ENCODE assay signal across 28 cellular contexts in genomic region chr5:1834022-1834551, GRCh38. TPM values are rescaled to one million over a fixed set of nuclear protein-coding genes. Genes with fewer than 3 reads are reported as not detected.
"Had no signal": no experiment of that assay in that cellular context is flagged by ENCODE, and none has a peak within 500 bp of the region (broad histone marks: within the 10 kb centered on the region; RNA-seq: fewer than 3 reads in every experiment).

No MANE protein-coding gene starts in this region.

- H3K27ac Mint-ChIP-seq: activated B cell treated with CpG ODN at 0.5 μM for 24 hours; activated CD4-positive, alpha-beta T cell treated with anti-CD3 and anti-CD28 coated beads for 36 hours; activated naive CD8-positive, alpha-beta T cell treated with anti-CD3 and anti-CD28 coated beads for 36 hours; endodermal cell; naive thymus-derived CD4-positive, alpha-beta T cell; stimulated activated effector memory CD8-positive, alpha-beta T cell treated with anti-CD3 and anti-CD28 coated beads, Interleukin-12 subunit alpha, Interleukin-12 subunit beta, amount 100 ng/mL, for 72 hours had no signal

- H3K36me3 ChIP-seq: esophagus squamous epithelium, gastrocnemius medialis, right lobe of liver, suprapubic skin had no signal

- H3K36me3 Mint-ChIP-seq: activated naive CD8-positive, alpha-beta T cell treated with anti-CD3 and anti-CD28 coated beads for 36 hours; stimulated activated effector memory CD8-positive, alpha-beta T cell treated with anti-CD3 and anti-CD28 coated beads, Interleukin-12 subunit alpha, Interleukin-12 subunit beta, amount 100 ng/mL, for 72 hours had no signal

- H3K4me3 ChIP-seq: esophagus squamous epithelium, gastrocnemius medialis, lung, psoas muscle, right lobe of liver, skin epidermis, stomach, suprapubic skin, tibial nerve had no signal

- H3K4me1 ChIP-seq: esophagus squamous epithelium, gastrocnemius medialis, psoas muscle, right lobe of liver, stomach, suprapubic skin, tibial nerve had no signal

- H3K27me3 Mint-ChIP-seq: activated CD4-positive, alpha-beta T cell treated with anti-CD3 and anti-CD28 coated beads for 36 hours had no signal

- DNase-seq: activated B cell treated with CpG ODN at 0.5 μM for 24 hours; activated CD4-positive, alpha-beta T cell treated with anti-CD3 and anti-CD28 coated beads for 36 hours; activated CD4-positive, alpha-beta T cell treated with anti-CD3 and anti-CD28 coated beads, Interleukin-2, amount 50 U/mL, for 4 hours; activated CD8-positive, alpha-beta memory T cell treated with anti-CD3 and anti-CD28 coated beads for 24 hours; activated CD8-positive, alpha-beta memory T cell treated with anti-CD3 and anti-CD28 coated beads, Interleukin-2, amount 50 U/mL, for 4 hours; activated naive CD4-positive, alpha-beta T cell treated with Interleukin-2 at 50 U/mL for 16 hours; activated naive CD8-positive, alpha-beta T cell treated with anti-CD3 and anti-CD28 coated beads for 36 hours; activated T-cell treated with anti-CD3 and anti-CD28 coated beads, Interleukin-2, amount 50 U/mL, for 4 hours; cortex of kidney; endodermal cell; esophagus squamous epithelium; gastrocnemius medialis; hypothalamus; left colon; naive thymus-derived CD4-positive, alpha-beta T cell; psoas muscle; right lobe of liver; stimulated activated CD4-positive, alpha-beta T cell treated with anti-CD3 and anti-CD28 coated beads, Interleukin-2, amount 100 ng/mL, for 24 hours; stomach; T1000 had no signal

- H3K4me1 Mint-ChIP-seq: activated B cell treated with CpG ODN at 0.5 μM for 24 hours; activated CD4-positive, alpha-beta T cell treated with anti-CD3 and anti-CD28 coated beads for 36 hours; activated naive CD8-positive, alpha-beta T cell treated with anti-CD3 and anti-CD28 coated beads for 36 hours; naive thymus-derived CD4-positive, alpha-beta T cell; stimulated activated effector memory CD8-positive, alpha-beta T cell treated with anti-CD3 and anti-CD28 coated beads, Interleukin-12 subunit alpha, Interleukin-12 subunit beta, amount 100 ng/mL, for 72 hours had no signal

- H3K9me3 Mint-ChIP-seq: activated B cell treated with CpG ODN at 0.5 μM for 24 hours; activated naive CD8-positive, alpha-beta T cell treated with anti-CD3 and anti-CD28 coated beads for 36 hours; activated T-cell treated with anti-CD3 and anti-CD28 coated beads, Interleukin-2, amount 50 U/mL, for 4 hours; endodermal cell; naive thymus-derived CD4-positive, alpha-beta T cell; neural crest cell; stimulated activated effector memory CD8-positive, alpha-beta T cell treated with anti-CD3 and anti-CD28 coated beads, Interleukin-12 subunit alpha, Interleukin-12 subunit beta, amount 100 ng/mL, for 72 hours had no signal

- H3K27ac ChIP-seq: esophagus squamous epithelium, gastrocnemius medialis, psoas muscle, right lobe of liver, skin epidermis, stomach, suprapubic skin, tibial nerve had no signal

- H3K27me3 ChIP-seq: gastrocnemius medialis, right lobe of liver had no signal

- H3K9me3 ChIP-seq: esophagus squamous epithelium, gastrocnemius medialis, psoas muscle, right lobe of liver, stomach, suprapubic skin, tibial nerve had no signal

- H3K4me3 Mint-ChIP-seq: activated B cell treated with CpG ODN at 0.5 μM for 24 hours; activated CD4-positive, alpha-beta T cell treated with anti-CD3 and anti-CD28 coated beads for 36 hours; activated naive CD8-positive, alpha-beta T cell treated with anti-CD3 and anti-CD28 coated beads for 36 hours; activated T-cell treated with anti-CD3 and anti-CD28 coated beads, Interleukin-2, amount 50 U/mL, for 4 hours; endodermal cell; naive thymus-derived CD4-positive, alpha-beta T cell; neural crest cell; stimulated activated effector memory CD8-positive, alpha-beta T cell treated with anti-CD3 and anti-CD28 coated beads, Interleukin-12 subunit alpha, Interleukin-12 subunit beta, amount 100 ng/mL, for 72 hours had no signal

RNA-seq across cellular contexts. Expression of gene IRX4, which starts 48.6 kb away (rescaled TPM):
- total RNA-seq: activated B cell treated with CpG ODN at 0.5 μM for 24 hours; activated CD4-positive, alpha-beta T cell treated with anti-CD3 and anti-CD28 coated beads for 36 hours; activated naive CD8-positive, alpha-beta T cell treated with anti-CD3 and anti-CD28 coated beads for 36 hours; activated T-cell treated with anti-CD3 and anti-CD28 coated beads, Interleukin-2, amount 50 U/mL, for 4 hours; left colon; lung; naive thymus-derived CD4-positive, alpha-beta T cell; osteocyte; right lobe of liver; stomach; T-helper 1 cell treated with Interleukin-12 subunit alpha and Interleukin-12 subunit beta and Interleukin-4 antibody, amounts not matched to agents 30 ng/mL and 1 ng/mL, for 36 hours; tibial nerve had no signal
- polyA plus RNA-seq: naive thymus-derived CD4-positive, alpha-beta T cell had no signal
